Comparison of ENCODE assay signal across 1 cellular context in the genomic region with DNA sequence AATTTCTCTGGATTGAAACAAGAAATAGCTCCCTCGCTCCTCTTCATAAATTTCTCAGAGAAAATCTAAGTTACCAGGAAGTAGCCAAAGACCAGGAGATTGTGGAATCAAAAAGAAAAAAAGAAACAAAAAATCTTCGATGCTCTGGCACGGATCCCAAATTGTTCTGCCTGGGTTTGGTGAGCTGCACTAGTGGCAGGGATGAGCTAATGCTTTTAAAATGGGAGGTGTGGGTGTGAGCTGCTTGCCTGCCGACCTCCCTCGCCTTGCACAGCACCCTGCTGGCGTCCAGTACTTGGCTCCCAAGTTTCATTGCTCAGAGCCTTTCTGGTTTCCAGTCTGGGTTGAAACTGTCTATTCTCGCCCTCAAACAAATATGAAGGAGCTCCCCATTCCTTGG.
TF ChIP-seq lines count a peak whose summit lies in the region.

No MANE protein-coding gene starts in this region.

TF ChIP-seq in IMR-90, 13 proteins besides CTCF, POLR2A, EP300 and RAD21 (continued from another document):
- no peak for TF ChIP-seq BHLHE40 (IDR thresholded peaks at IDR 0.05; ENCODE audit: low read depth, low read length)
- TF ChIP-seq, protein P1, sequence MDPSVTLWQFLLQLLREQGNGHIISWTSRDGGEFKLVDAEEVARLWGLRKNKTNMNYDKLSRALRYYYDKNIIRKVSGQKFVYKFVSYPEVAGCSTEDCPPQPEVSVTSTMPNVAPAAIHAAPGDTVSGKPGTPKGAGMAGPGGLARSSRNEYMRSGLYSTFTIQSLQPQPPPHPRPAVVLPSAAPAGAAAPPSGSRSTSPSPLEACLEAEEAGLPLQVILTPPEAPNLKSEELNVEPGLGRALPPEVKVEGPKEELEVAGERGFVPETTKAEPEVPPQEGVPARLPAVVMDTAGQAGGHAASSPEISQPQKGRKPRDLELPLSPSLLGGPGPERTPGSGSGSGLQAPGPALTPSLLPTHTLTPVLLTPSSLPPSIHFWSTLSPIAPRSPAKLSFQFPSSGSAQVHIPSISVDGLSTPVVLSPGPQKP (IDR thresholded peaks at IDR 0.05; ENCODE audit: borderline replicate concordance, low read depth, low read length): no peak
- no peak for TF ChIP-seq CHD1 (IDR thresholded peaks at IDR 0.05; ENCODE audit: low read depth, low read length)
- no peak for TF ChIP-seq MAFK (IDR thresholded peaks at IDR 0.05; ENCODE audit: low read depth, low read length)
- TF ChIP-seq NFE2L2 (IDR thresholded peaks at IDR 0.05; ENCODE audit: low read depth, low read length): no peak
- no peak for TF ChIP-seq RFX5 (IDR thresholded peaks at IDR 0.05; ENCODE audit: low read depth, low read length)
- no peak for TF ChIP-seq MXI1 (IDR thresholded peaks at IDR 0.05; ENCODE audit: borderline replicate concordance, low read depth, low read length)
- TF ChIP-seq FOS (IDR thresholded peaks at IDR 0.05; ENCODE audit: low read depth, low read length): no peak
